Comparison of ENCODE assay signal across 8 cellular contexts in the genomic region with DNA sequence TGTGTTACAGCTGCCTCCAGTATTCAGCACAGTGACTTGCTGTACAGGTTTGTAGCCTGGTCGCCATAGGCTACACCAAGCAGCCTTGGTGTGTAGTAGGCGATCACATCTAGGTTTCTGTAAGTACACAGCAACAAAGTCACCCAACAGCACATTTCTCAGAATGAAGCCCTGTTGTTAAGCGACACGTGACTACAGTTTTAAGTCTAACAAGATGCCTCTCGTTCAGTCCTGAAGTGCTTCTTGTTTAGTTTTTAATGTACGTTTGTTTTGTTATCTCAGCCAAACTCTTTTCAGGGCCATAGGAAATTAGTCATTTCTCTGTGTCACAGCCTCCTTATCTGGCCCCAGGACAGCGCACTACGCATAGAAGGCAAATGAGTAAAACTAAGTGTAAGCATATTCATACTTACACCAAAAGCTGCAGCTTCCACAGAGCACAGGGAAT. TPM values are rescaled to one million over a fixed set of nuclear protein-coding genes. Genes with fewer than 3 reads are reported as not detected.
DNase-seq lines count a peak whose midpoint lies in the region; ATAC-seq and TF ChIP-seq lines count a peak whose summit lies in the region.

No MANE protein-coding gene starts in this region.

- no TSS peak for BruUV-seq in MCF 10A (replicated peaks; lab: Mats Ljungman, UMichigan)

- H3K4me3 Mint-ChIP-seq in neural crest cell (no peak overlapping the region), MCF 10A (ENCODE audit: unreplicated experiment) (no peak overlapping the region)

- H3K9me3 Mint-ChIP-seq in neural crest cell (peaks cover 3% of the 10 kb centered on the region), MCF 10A (ENCODE audit: unreplicated experiment) (no peaks in the 10 kb centered on the region)

- H3K27ac Mint-ChIP-seq in neural crest cell (ENCODE audit: unreplicated experiment): peak overlapping the region; percentile 58
- H3K27ac Mint-ChIP-seq in MCF 10A (ENCODE audit: low read depth, unreplicated experiment): no peak overlapping the region

- H3K4me1 Mint-ChIP-seq in neural crest cell (peaks cover 34% of the 10 kb centered on the region), MCF 10A (ENCODE audit: insufficient read depth, unreplicated experiment) (no peaks in the 10 kb centered on the region)

- CTCF ChIA-PET in MCF 10A (lab: Yijun Ruan, JAX): no interaction called here

- TF ChIP-seq CTCF in astrocyte of the spinal cord (IDR thresholded peaks at IDR 0.05; ENCODE audit: low read depth, low read length) (no peak), neural crest cell (conservative IDR thresholded peaks at IDR 0.05) (no peak), MCF 10A (IDR thresholded peaks at IDR 0.05; ENCODE audit: unreplicated experiment) (no peak)

- H3K4me3 ChIP-seq in astrocyte of the spinal cord (ENCODE audit: low read depth, low read length): no peak overlapping the region

- POLR2A ChIA-PET in MCF 10A (lab: Yijun Ruan, JAX): no interaction called here

- in situ Hi-C loops in astrocyte of the spinal cord (cut with HindIII; ENCODE audit: low sequenced_read_pairs): no loop called here

- H3K36me3 Mint-ChIP-seq in neural crest cell (ENCODE audit: low read depth): peaks cover 35% of the 10 kb centered on the region
- H3K36me3 Mint-ChIP-seq in MCF 10A (ENCODE audit: insufficient read depth, unreplicated experiment): peaks cover 19% of the 10 kb centered on the region

- intact Hi-C loops in MCF 10A (cut with micrococcal nuclease): no loop called here

- ATAC-seq in HG03520 (IDR thresholded peaks at IDR 0.05; ENCODE audit: unreplicated experiment) (peak; percentile 21), GM21515 (IDR thresholded peaks at IDR 0.05; ENCODE audit: unreplicated experiment) (no peak)

- DNase-seq in activated CD4-positive, alpha-beta T cell treated with anti-CD3 and anti-CD28 coated beads for 4 hours: peak; percentile 52 to 55
- no peak for DNase-seq in activated CD4-positive, alpha-beta T cell treated with anti-CD3 and anti-CD28 coated beads for 1 hour
- peak; percentile 82 for DNase-seq in astrocyte of the spinal cord (ENCODE audit: low read depth, low spot score)
- DNase-seq in neural crest cell (ENCODE audit: low read depth, low spot score): no peak
- no peak for DNase-seq in OCI-M2 (lab: John Stamatoyannopoulos, UW; ENCODE audit: unreplicated experiment)
- DNase-seq in MCF 10A (ENCODE audit: unreplicated experiment): no peak

- H3K27me3 Mint-ChIP-seq in neural crest cell (ENCODE audit: low read depth): no peaks in the 10 kb centered on the region
- H3K27me3 Mint-ChIP-seq in MCF 10A (ENCODE audit: insufficient read depth, unreplicated experiment): no peaks in the 10 kb centered on the region

RNA-seq across cellular contexts. Expression of gene GPR183, which starts 50.0 kb away (rescaled TPM):
- total RNA-seq in neural crest cell (not detected in 2 replicates), MCF 10A (2022) (not detected in 2 replicates)

Comparison
In these comparisons a context has a peak if more than half of its experiments do, and no peak if none do; other contexts are left out.
1. DNase-seq: peak in activated CD4-positive, alpha-beta T cell treated with anti-CD3 and anti-CD28 coated beads for 4 hours (2 of 2) and astrocyte of the spinal cord (single experiment); none in activated CD4-positive, alpha-beta T cell treated with anti-CD3 and anti-CD28 coated beads for 1 hour (single experiment), neural crest cell (single experiment), OCI-M2 (single experiment) and MCF 10A (single experiment).